Comparison of ENCODE assay signal across 8 cellular contexts in genomic region chr9:73565833-73566465, GRCh38.
DNase-seq lines count a peak whose midpoint lies in the region; ATAC-seq, FAIRE-seq and TF ChIP-seq lines count a peak whose summit lies in the region.

No MANE protein-coding gene starts in this region.

- in situ Hi-C loops in astrocyte of the cerebellum (cut with HindIII; ENCODE audit: low sequenced_read_pairs) = no loop called here

- H3K4me3 Mint-ChIP-seq in naive thymus-derived CD8-positive, alpha-beta T cell = no peak overlapping the region

- H3K9me3 Mint-ChIP-seq in naive thymus-derived CD8-positive, alpha-beta T cell = peaks cover 0 to 12% (median 2%) of the 10 kb centered on the region in 9 donors

- DNase-seq in D721Med (ENCODE audit: insufficient read length, low spot score) (no peak), HPDE6-E6E7 (ENCODE audit: extremely low spot score) (peak; percentile 19), astrocyte of the cerebellum (ENCODE audit: low read depth) (peak; percentile 54), left lobe of liver (ENCODE audit: low spot score) (peak; percentile 50), T-helper 9 cell (no peak)
- DNase-seq in naive thymus-derived CD8-positive, alpha-beta T cell = no peak
- DNase-seq in stimulated activated naive CD8-positive, alpha-beta T cell treated with anti-CD3 and anti-CD28 coated beads, Interleukin-15, Interleukin-2, amounts not matched to agents 100 U/mL and 50 U/mL, for 24 hours = no peak

- no peak overlapping the region for H3K27ac Mint-ChIP-seq in naive thymus-derived CD8-positive, alpha-beta T cell

- POLR2A ChIA-PET in naive thymus-derived CD8-positive, alpha-beta T cell (lab: Charles Lee) = no interaction called here

- FAIRE-seq in D721Med (lab: Jason Lieb, UNC) = peak; percentile 71

- no peaks in the 10 kb centered on the region for H3K4me1 Mint-ChIP-seq in naive thymus-derived CD8-positive, alpha-beta T cell

- no peaks in the 10 kb centered on the region for H3K36me3 Mint-ChIP-seq in naive thymus-derived CD8-positive, alpha-beta T cell

- no peak overlapping the region for H3K4me3 ChIP-seq in astrocyte of the cerebellum (ENCODE audit: low read depth, low read length)

- peak; percentile 94 for ATAC-seq in left lobe of liver
- ATAC-seq in GM19455 (IDR thresholded peaks at IDR 0.05; ENCODE audit: unreplicated experiment) = no peak
- ATAC-seq in naive thymus-derived CD8-positive, alpha-beta T cell = no peak
- no peak for ATAC-seq in stimulated activated naive CD8-positive, alpha-beta T cell treated with anti-CD3 and anti-CD28 coated beads, Interleukin-15, Interleukin-2, amounts not matched to agents 100 U/mL and 50 U/mL, for 24 hours

- H3K27me3 Mint-ChIP-seq in naive thymus-derived CD8-positive, alpha-beta T cell = peaks cover 0 to 3% (median 0%) of the 10 kb centered on the region in 5 donors

- TF ChIP-seq CTCF in D721Med (IDR thresholded peaks at IDR 0.05; ENCODE audit: insufficient read depth, missing control alignments) = peak; percentile 64
- peak; percentile 88 for TF ChIP-seq CTCF in astrocyte of the cerebellum (IDR thresholded peaks at IDR 0.05; ENCODE audit: low read depth, low read length, missing control alignments)

Comparison
In these comparisons a context has a peak if more than half of its experiments do, and no peak if none do; other contexts are left out.
1. DNase-seq: peak in HPDE6-E6E7 (single experiment), astrocyte of the cerebellum (single experiment) and left lobe of liver (single experiment); none in D721Med (single experiment), naive thymus-derived CD8-positive, alpha-beta T cell (0 of 10), stimulated activated naive CD8-positive, alpha-beta T cell treated with anti-CD3 and anti-CD28 coated beads, Interleukin-15, Interleukin-2, amounts not matched to agents 100 U/mL and 50 U/mL, for 24 hours (single experiment) and T-helper 9 cell (single experiment).